In genomic region chr19:41309225-41310030, GRCh38 we compare ENCODE assay signal across 8 cellular contexts. TPM values are rescaled to one million over a fixed set of nuclear protein-coding genes. Genes with fewer than 3 reads are reported as not detected.
DNase-seq lines count a peak whose midpoint lies in the region; ATAC-seq, FAIRE-seq and TF ChIP-seq lines count a peak whose summit lies in the region.

No MANE protein-coding gene starts in this region.

- peak; percentile 54 for DNase-seq in activated T-cell treated with anti-CD3 and anti-CD28 coated beads, Interleukin-2, amount 50 U/mL, for 1 hour
- no peak for DNase-seq in activated T-cell treated with anti-CD3 and anti-CD28 coated beads for 4 hours
- no peak for DNase-seq in activated T-cell treated with anti-CD3 and anti-CD28 coated beads, Interleukin-2, amount 50 U/mL, for 24 hours
- DNase-seq in cardiac muscle cell (ENCODE audit: low read depth in 1 of 2, low spot score in 1 of 2): no peak
- DNase-seq in renal cortical epithelial cell (ENCODE audit: low read depth): peak; percentile 25
- no peak for DNase-seq in RCC 7860 (ENCODE audit: low spot score)
- no peak for DNase-seq in NCI-H1105 (lab: John Stamatoyannopoulos, UW)

- no peak for FAIRE-seq in RCC 7860 (lab: Jason Lieb, UNC)

- no peak for ATAC-seq in GM21825 (IDR thresholded peaks at IDR 0.05; ENCODE audit: unreplicated experiment)

- H3K9me3 Mint-ChIP-seq in activated T-cell treated with anti-CD3 and anti-CD28 coated beads, Interleukin-2, amount 50 U/mL, for 24 hours: no peaks in the 10 kb centered on the region

- H3K27ac Mint-ChIP-seq in activated T-cell treated with anti-CD3 and anti-CD28 coated beads, Interleukin-2, amount 50 U/mL, for 24 hours: peak overlapping the region; percentile 99

- H3K4me3 ChIP-seq in cardiac muscle cell: peak overlapping the region; percentile 92

- H3K4me1 ChIP-seq in cardiac muscle cell (ENCODE audit: low read depth): peaks cover 9% of the 10 kb centered on the region

- H3K27ac ChIP-seq in cardiac muscle cell: peak overlapping the region; percentile 99

- peaks cover 38% of the 10 kb centered on the region for H3K36me3 ChIP-seq in cardiac muscle cell

- peaks cover 81% of the 10 kb centered on the region for H3K4me1 Mint-ChIP-seq in activated T-cell treated with anti-CD3 and anti-CD28 coated beads, Interleukin-2, amount 50 U/mL, for 24 hours (ENCODE audit: low read depth)

- H3K27me3 ChIP-seq in cardiac muscle cell: no peaks in the 10 kb centered on the region

- H3K4me3 Mint-ChIP-seq in activated T-cell treated with anti-CD3 and anti-CD28 coated beads, Interleukin-2, amount 50 U/mL, for 24 hours: peak overlapping the region; percentile 96

- no peaks in the 10 kb centered on the region for H3K27me3 Mint-ChIP-seq in activated T-cell treated with anti-CD3 and anti-CD28 coated beads, Interleukin-2, amount 50 U/mL, for 24 hours

- peaks cover 88% of the 10 kb centered on the region for H3K36me3 Mint-ChIP-seq in activated T-cell treated with anti-CD3 and anti-CD28 coated beads, Interleukin-2, amount 50 U/mL, for 24 hours (ENCODE audit: low read depth)

- no peaks in the 10 kb centered on the region for H3K9me3 ChIP-seq in cardiac muscle cell (ENCODE audit: low read depth)

- TF ChIP-seq CTCF in cardiac muscle cell (IDR thresholded peaks at IDR 0.05; ENCODE audit: low read depth, low read length): no peak

RNA-seq across cellular contexts. Expression of gene CCDC97, which starts 0.5 kb away (rescaled TPM):
- total RNA-seq in cardiac muscle cell (24.6 and 25.2 TPM in 2 replicates), renal cortical epithelial cell (5.2 and 15.0 TPM in 2 replicates)
- polyA plus RNA-seq in cardiac muscle cell: 29.7 and 32.4 TPM in 2 replicates

RNA-seq across cellular contexts. Expression of gene TGFB1, which starts 44.3 kb away (rescaled TPM):
- total RNA-seq in cardiac muscle cell: 19.4 and 32.6 TPM in 2 replicates
- polyA plus RNA-seq in cardiac muscle cell: 34.8 and 52.3 TPM in 2 replicates
- total RNA-seq in renal cortical epithelial cell: 4.9 and 44.8 TPM in 2 replicates

RNA-seq across cellular contexts. Expression of gene HNRNPUL1, which starts 45.3 kb away (rescaled TPM):
- total RNA-seq in cardiac muscle cell (159 and 195 TPM in 2 replicates), renal cortical epithelial cell (68.1 and 131 TPM in 2 replicates)
- polyA plus RNA-seq in cardiac muscle cell: 148 and 216 TPM in 2 replicates

RNA-seq across cellular contexts. Expression of gene B9D2, which starts 54.5 kb away (rescaled TPM):
- total RNA-seq in cardiac muscle cell: 5.3 and 7.8 TPM in 2 replicates
- polyA plus RNA-seq in cardiac muscle cell: 10.8 and 10.9 TPM in 2 replicates
- 7.4 and 10.1 TPM in 2 replicates for total RNA-seq in renal cortical epithelial cell

Comparison
In these comparisons a context has a peak if more than half of its experiments do, and no peak if none do; other contexts are left out.
1. DNase-seq: peak in activated T-cell treated with anti-CD3 and anti-CD28 coated beads, Interleukin-2, amount 50 U/mL, for 1 hour (single experiment) and renal cortical epithelial cell (single experiment); none in activated T-cell treated with anti-CD3 and anti-CD28 coated beads for 4 hours (single experiment), activated T-cell treated with anti-CD3 and anti-CD28 coated beads, Interleukin-2, amount 50 U/mL, for 24 hours (single experiment), cardiac muscle cell (0 of 2), RCC 7860 (single experiment) and NCI-H1105 (single experiment).